Comparison of ENCODE assay signal across 20 cellular contexts in the genomic region with DNA sequence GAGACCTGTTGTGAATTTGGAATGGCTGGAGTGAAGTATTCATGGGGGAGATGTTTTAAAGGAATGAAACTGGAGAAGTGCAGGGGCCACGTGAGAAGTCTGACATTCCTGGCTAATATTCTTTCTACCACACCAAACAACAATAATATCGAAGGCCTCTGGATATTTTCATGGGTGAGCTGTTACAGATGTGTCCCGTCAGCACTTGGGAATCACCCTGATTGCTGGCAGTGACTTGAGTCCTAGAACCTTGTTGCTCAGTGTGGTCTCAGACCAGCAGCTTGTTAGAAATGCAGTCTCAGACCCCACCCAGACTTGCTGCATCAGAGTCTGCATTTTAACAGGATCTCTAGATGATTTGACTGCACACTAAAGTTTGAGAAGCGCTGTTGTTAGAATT.
"Had no signal": no experiment of that assay in that cellular context is flagged by ENCODE, and none has a peak within 500 bp of the region (broad histone marks: within the 10 kb centered on the region; RNA-seq: fewer than 3 reads in every experiment).

No MANE protein-coding gene starts in this region.

- H3K36me3 Mint-ChIP-seq: activated naive CD8-positive, alpha-beta T cell treated with anti-CD3 and anti-CD28 coated beads, Interleukin-2, amount 10 ng/mL, durations not matched to agents 7 days and 5 days; naive thymus-derived CD8-positive, alpha-beta T cell had no signal

- ATAC-seq: activated CD8-positive, alpha-beta T cell treated with anti-CD3 and anti-CD28 coated beads, Interleukin-2, amount 10 ng/mL, durations not matched to agents 7 days and 5 days; activated T-cell treated with anti-CD3 and anti-CD28 coated beads, Interleukin-2, amount 50 U/mL, for 72 hours; naive thymus-derived CD8-positive, alpha-beta T cell had no signal

- H3K27ac Mint-ChIP-seq: activated CD4-positive, alpha-beta T cell treated with anti-CD3 and anti-CD28 coated beads, Interleukin-2, amount 10 ng/mL, durations not matched to agents 24 days and 14 days; activated CD8-positive, alpha-beta T cell treated with anti-CD3 and anti-CD28 coated beads, Interleukin-2, amount 10 ng/mL, durations not matched to agents 7 days and 5 days; activated naive CD8-positive, alpha-beta T cell treated with anti-CD3 and anti-CD28 coated beads, Interleukin-2, amount 10 ng/mL, durations not matched to agents 7 days and 5 days; activated T-cell treated with anti-CD3 and anti-CD28 coated beads, Interleukin-2, amount 50 U/mL, for 72 hours; progenitor cell of endocrine pancreas; stimulated activated naive CD8-positive, alpha-beta T cell treated with anti-CD3 and anti-CD28 coated beads, Interleukin-15, Interleukin-2, amounts not matched to agents 100 ng/mL and 50 ng/mL, for 24 hours had no signal

- DNase-seq: activated CD4-positive, alpha-beta T cell treated with anti-CD3 and anti-CD28 coated beads, Interleukin-2, amount 10 ng/mL, durations not matched to agents 24 days and 14 days; activated CD8-positive, alpha-beta memory T cell treated with anti-CD3 and anti-CD28 coated beads, Interleukin-2, amount 50 U/mL, for 4 hours; activated CD8-positive, alpha-beta T cell treated with anti-CD3 and anti-CD28 coated beads, Interleukin-2, amount 10 ng/mL, durations not matched to agents 7 days and 5 days; activated gamma-delta T cell; activated naive CD8-positive, alpha-beta T cell treated with anti-CD3 and anti-CD28 coated beads, Interleukin-2, amount 10 ng/mL, durations not matched to agents 7 days and 5 days; activated T-cell treated with anti-CD3 and anti-CD28 coated beads, Interleukin-2, amount 50 U/mL, for 72 hours; anterior cingulate cortex; brain microvascular endothelial cell; cerebellar nuclear complex; mammary epithelial cell; naive thymus-derived CD8-positive, alpha-beta T cell; nucleus accumbens; right cardiac atrium; stimulated activated CD4-positive, alpha-beta T cell treated with anti-CD3 and anti-CD28 coated beads, Interleukin-4, amount 100 ng/mL, for 24 hours; T-helper 2 cell; trophoblast cell had no signal

- H3K27me3 Mint-ChIP-seq: activated CD4-positive, alpha-beta T cell treated with anti-CD3 and anti-CD28 coated beads, Interleukin-2, amount 10 ng/mL, durations not matched to agents 24 days and 14 days; activated naive CD8-positive, alpha-beta T cell treated with anti-CD3 and anti-CD28 coated beads, Interleukin-2, amount 10 ng/mL, durations not matched to agents 7 days and 5 days; naive thymus-derived CD8-positive, alpha-beta T cell; progenitor cell of endocrine pancreas; stimulated activated naive CD8-positive, alpha-beta T cell treated with anti-CD3 and anti-CD28 coated beads, Interleukin-15, Interleukin-2, amounts not matched to agents 100 ng/mL and 50 ng/mL, for 24 hours had no signal

- H3K4me3 Mint-ChIP-seq: activated CD4-positive, alpha-beta T cell treated with anti-CD3 and anti-CD28 coated beads, Interleukin-2, amount 10 ng/mL, durations not matched to agents 24 days and 14 days; activated CD8-positive, alpha-beta T cell treated with anti-CD3 and anti-CD28 coated beads, Interleukin-2, amount 10 ng/mL, durations not matched to agents 7 days and 5 days; activated naive CD8-positive, alpha-beta T cell treated with anti-CD3 and anti-CD28 coated beads, Interleukin-2, amount 10 ng/mL, durations not matched to agents 7 days and 5 days; activated T-cell treated with anti-CD3 and anti-CD28 coated beads, Interleukin-2, amount 50 U/mL, for 72 hours; naive thymus-derived CD8-positive, alpha-beta T cell; stimulated activated naive CD8-positive, alpha-beta T cell treated with anti-CD3 and anti-CD28 coated beads, Interleukin-15, Interleukin-2, amounts not matched to agents 100 ng/mL and 50 ng/mL, for 24 hours had no signal

- H3K4me3 ChIP-seq: skin epidermis, suprapubic skin had no signal

- H3K9me3 Mint-ChIP-seq: activated CD4-positive, alpha-beta T cell treated with anti-CD3 and anti-CD28 coated beads, Interleukin-2, amount 10 ng/mL, durations not matched to agents 24 days and 14 days; activated naive CD8-positive, alpha-beta T cell treated with anti-CD3 and anti-CD28 coated beads, Interleukin-2, amount 10 ng/mL, durations not matched to agents 7 days and 5 days; activated T-cell treated with anti-CD3 and anti-CD28 coated beads, Interleukin-2, amount 50 U/mL, for 72 hours; naive thymus-derived CD8-positive, alpha-beta T cell; stimulated activated naive CD8-positive, alpha-beta T cell treated with anti-CD3 and anti-CD28 coated beads, Interleukin-15, Interleukin-2, amounts not matched to agents 100 ng/mL and 50 ng/mL, for 24 hours had no signal
